Comparison of ENCODE assay signal across 8 cellular contexts in genomic region chr7:32494946-32495297, GRCh38. TPM values are rescaled to one million over a fixed set of nuclear protein-coding genes. Genes with fewer than 3 reads are reported as not detected.
A peak's percentile ranks its signal among the peaks of the same experiment; 100 is the strongest.
DNase-seq lines count a peak whose midpoint lies in the region; ATAC-seq and TF ChIP-seq lines count a peak whose summit lies in the region.

No MANE protein-coding gene starts in this region.

- H3K79me2 ChIP-seq in OCI-LY7 (ENCODE audit: insufficient read depth, low read depth, low read length) = peaks cover 51% of the 10 kb centered on the region

- no peaks in the 10 kb centered on the region for H3K27me3 Mint-ChIP-seq in CD8-positive, alpha-beta T cell (ENCODE audit: low read depth)

- TF ChIP-seq EP300 in ovary (IDR thresholded peaks at IDR 0.05) = no peak

- POLR2A ChIA-PET in CD8-positive, alpha-beta T cell (lab: Charles Lee) = interaction anchor here (0.5 to 2.2 kb wide), 7 partner anchors 16 to 398 kb away, joined by 3 to 7 read pairs (median 3); no protein-coding TSS in a partner anchor
- POLR2A ChIA-PET in OCI-LY7 (lab: Charles Lee) = interaction anchor here (1.4 to 1.7 kb wide), 3 partner anchors 9 to 142 kb away, joined by 3 to 7 read pairs (median 5); no protein-coding TSS in a partner anchor

- no peaks in the 10 kb centered on the region for H3K27me3 ChIP-seq in CD8-positive, alpha-beta T cell (ENCODE audit: insufficient read depth, low read length)
- no peaks in the 10 kb centered on the region for H3K27me3 ChIP-seq in ovary

- H3K36me3 ChIP-seq in CD8-positive, alpha-beta T cell (ENCODE audit: insufficient read depth, low read length) = no peaks in the 10 kb centered on the region
- H3K36me3 ChIP-seq in OCI-LY7 (ENCODE audit: insufficient read depth, low read length) = peaks cover 28% of the 10 kb centered on the region
- H3K36me3 ChIP-seq in ovary = no peaks in the 10 kb centered on the region

- no peaks in the 10 kb centered on the region for H3K9me3 ChIP-seq in CD8-positive, alpha-beta T cell (ENCODE audit: low read length)
- H3K9me3 ChIP-seq in OCI-LY7 (ENCODE audit: low read length) = no peaks in the 10 kb centered on the region; the same call in 1 of the 2 replicates
- H3K9me3 ChIP-seq in ovary = no peaks in the 10 kb centered on the region

- no TSS peak for BruUV-seq in OCI-LY7 (replicated peaks; lab: Mats Ljungman, UMichigan)

- H3K4me2 ChIP-seq in OCI-LY7 (ENCODE audit: low read length) = peak overlapping the region; percentile 87

- intact Hi-C loops in CD8-positive, alpha-beta T cell (cut with DNase I, micrococcal nuclease) = loop anchor here (1.0 to 10.0 kb wide), 12 partner anchors 42 to 1900 kb away; partner anchors contain the start of genes BBS9 (in 2 of the 2), GARS1 (in 1 of the 2), NT5C3A (in 1 of the 2) and RP9 (in 1 of the 2)
- intact Hi-C loops in OCI-LY7 (cut with micrococcal nuclease; ENCODE audit: unreplicated experiment) = loop anchor here (5.0 kb wide), 4 partner anchors 92 to 567 kb away; partner anchors contain the start of genes KBTBD2 and NT5C3A
- intact Hi-C loops in ovary (cut with DNase I) = no loop called here

- peak overlapping the region; percentile 90 for H2AFZ ChIP-seq in OCI-LY7 (ENCODE audit: low read length)

- H3K4me3 Mint-ChIP-seq in CD8-positive, alpha-beta T cell = peak overlapping the region; percentile 97

- no peaks in the 10 kb centered on the region for H3K9me3 Mint-ChIP-seq in CD8-positive, alpha-beta T cell

- H3K4me3 ChIP-seq in CD8-positive, alpha-beta T cell (ENCODE audit: low read depth, low read length) = peak overlapping the region; percentile 58
- peak overlapping the region; percentile 74 for H3K4me3 ChIP-seq in OCI-LY7 (ENCODE audit: low read depth, low read length, poor library complexity, severe bottlenecking)
- peak overlapping the region; percentile 78 for H3K4me3 ChIP-seq in ovary

- H3K4me1 ChIP-seq in CD8-positive, alpha-beta T cell (ENCODE audit: insufficient read depth, low read length) = peaks cover 27% of the 10 kb centered on the region
- H3K4me1 ChIP-seq in OCI-LY7 (ENCODE audit: insufficient read depth, low read length, poor library complexity, severe bottlenecking) = peaks cover 25% of the 10 kb centered on the region
- no peaks in the 10 kb centered on the region for H3K4me1 ChIP-seq in ovary (ENCODE audit: insufficient read depth)

- TF ChIP-seq CTCF in CD8-positive, alpha-beta T cell (IDR thresholded peaks at IDR 0.05) = no peak
- TF ChIP-seq CTCF in OCI-LY7 (conservative IDR thresholded peaks at IDR 0.05; ENCODE audit: low read length) (no peak), ovary (IDR thresholded peaks at IDR 0.05) (no peak)

- H3K36me3 Mint-ChIP-seq in CD8-positive, alpha-beta T cell = peaks cover 26% of the 10 kb centered on the region

- H3K27ac Mint-ChIP-seq in CD8-positive, alpha-beta T cell = peak overlapping the region; percentile 96

- TF ChIP-seq POLR2A in erythroblast (IDR thresholded peaks at IDR 0.05; ENCODE audit: low read length) (peak; percentile 55), ovary (IDR thresholded peaks at IDR 0.05) (no peak)

- H3K9me2 ChIP-seq in OCI-LY7 (ENCODE audit: insufficient read depth, low read length) = no peaks in the 10 kb centered on the region

- no peak for ATAC-seq in CD8-positive, alpha-beta T cell
- peak; percentile 7 for ATAC-seq in GM21619 (IDR thresholded peaks at IDR 0.05; ENCODE audit: unreplicated experiment)

- no peak for DNase-seq in CD8-positive, alpha-beta T cell
- no peak for DNase-seq in OCI-LY7 (ENCODE audit: low spot score)
- no peak for DNase-seq in erythroblast (lab: John Stamatoyannopoulos, UW)
- no peak for DNase-seq in ovary
- DNase-seq in NCI-H345 (lab: John Stamatoyannopoulos, UW) = no peak
- no peak for DNase-seq in NCI-H69 (lab: John Stamatoyannopoulos, UW)
- no peak for DNase-seq in activated CD4-positive, alpha-beta T cell treated with anti-CD3 and anti-CD28 coated beads for 1 hour

- 0 out of 2 replicates have a peak, but pooled peaks cover 10% of the 10 kb centered on the region for H4K20me1 ChIP-seq in OCI-LY7 (ENCODE audit: insufficient read depth, low read length)

- peak overlapping the region; percentile 62 for H3K27ac ChIP-seq in CD8-positive, alpha-beta T cell (ENCODE audit: low read depth, low read length)
- H3K27ac ChIP-seq in OCI-LY7 (ENCODE audit: low read depth, low read length, poor library complexity, severe bottlenecking) (peak overlapping the region; percentile 32), ovary (peak overlapping the region in 1 of 2 donors; percentile 45)

- WGBS in ovary, 3 donors = 0 to 1% (median 0%) methylated on average over 14 of the region's 14 CpGs

- CTCF ChIA-PET in CD8-positive, alpha-beta T cell (lab: Charles Lee) = interaction anchor here (0.6 kb wide), 1 partner anchor 658 kb away, joined by 3 read pairs; no protein-coding TSS in a partner anchor
- CTCF ChIA-PET in OCI-LY7 (lab: Charles Lee; ENCODE audit: unreplicated experiment) = interaction anchor here (1.4 kb wide), 1 partner anchor 9 kb away, joined by 3 read pairs; no protein-coding TSS in a partner anchor

- H3K4me1 Mint-ChIP-seq in CD8-positive, alpha-beta T cell (ENCODE audit: low read depth) = peaks cover 40% of the 10 kb centered on the region

RNA-seq across cellular contexts. Expression of gene AVL9, which starts 0.4 kb away (rescaled TPM):
- 10 to 100 TPM; 22.4 to 24.7 TPM for total RNA-seq in CD8-positive, alpha-beta T cell
- total RNA-seq in OCI-LY7 (2014; rRNA removed; shearing (Covaris generic)) = 23.4 and 36.6 TPM in 2 replicates
- total RNA-seq in OCI-LY7 (2022) (49.5 and 54.9 TPM in 2 replicates), ovary (10 to 100 TPM; 20.1 to 34.4 (median 26.1) TPM)
- polyA plus RNA-seq in ovary = 10 to 100 TPM in 1 of 2 donors, 1 to 10 TPM in 1; 6.8 to 14.0 TPM

RNA-seq across cellular contexts. Expression of gene LSM5, which starts 4.7 kb away (rescaled TPM):
- total RNA-seq in CD8-positive, alpha-beta T cell = 10 to 100 TPM; 32.1 to 38.6 TPM
- 33.8 and 38.9 TPM in 2 replicates for total RNA-seq in OCI-LY7 (2014; rRNA removed; shearing (Covaris generic))
- total RNA-seq in OCI-LY7 (2022) (108 and 110 TPM in 2 replicates), ovary (10 to 100 TPM; 18.4 to 43.8 (median 29.6) TPM)
- 10 to 100 TPM; 45.3 to 59.8 TPM for polyA plus RNA-seq in ovary

Comparison
In these comparisons a context has a peak if more than half of its experiments do, and no peak if none do; other contexts are left out.
1. intact Hi-C loops: an anchor here in CD8-positive, alpha-beta T cell (1.0 to 10.0 kb wide) and OCI-LY7 (5.0 kb wide); none called in ovary.